Comparison of ENCODE assay signal across 2 cellular contexts in genomic region chr20:3896302-3896701, GRCh38.
TF ChIP-seq lines count a peak whose summit lies in the region.

No MANE protein-coding gene starts in this region.

TF ChIP-seq in SK-N-SH, 30 proteins besides CTCF, POLR2A, EP300 and RAD21 (continued from another document):
- TF ChIP-seq, protein P1, sequence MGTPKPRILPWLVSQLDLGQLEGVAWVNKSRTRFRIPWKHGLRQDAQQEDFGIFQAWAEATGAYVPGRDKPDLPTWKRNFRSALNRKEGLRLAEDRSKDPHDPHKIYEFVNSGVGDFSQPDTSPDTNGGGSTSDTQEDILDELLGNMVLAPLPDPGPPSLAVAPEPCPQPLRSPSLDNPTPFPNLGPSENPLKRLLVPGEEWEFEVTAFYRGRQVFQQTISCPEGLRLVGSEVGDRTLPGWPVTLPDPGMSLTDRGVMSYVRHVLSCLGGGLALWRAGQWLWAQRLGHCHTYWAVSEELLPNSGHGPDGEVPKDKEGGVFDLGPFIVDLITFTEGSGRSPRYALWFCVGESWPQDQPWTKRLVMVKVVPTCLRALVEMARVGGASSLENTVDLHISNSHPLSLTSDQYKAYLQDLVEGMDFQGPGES (IDR thresholded peaks at IDR 0.05; ENCODE audit: low read depth, low read length), result no peak
- TF ChIP-seq JUND (IDR thresholded peaks at IDR 0.05) (no peak), CHD2 (IDR thresholded peaks at IDR 0.05; ENCODE audit: low read length, partially characterized antibody) (no peak), GATA2 (CRISPR knock-in tag; IDR thresholded peaks at IDR 0.05) (no peak), FOXM1 (IDR thresholded peaks at IDR 0.05; ENCODE audit: low read depth) (no peak), PBX3 (IDR thresholded peaks at IDR 0.05) (no peak), EZH2phosphoT487 (IDR thresholded peaks at IDR 0.05; ENCODE audit: borderline replicate concordance, low read depth) (no peak), RFX5 (IDR thresholded peaks at IDR 0.05; ENCODE audit: low read length) (no peak), MEF2A (IDR thresholded peaks at IDR 0.05; ENCODE audit: borderline replicate concordance, low read depth) (no peak), MXI1 (IDR thresholded peaks at IDR 0.05; ENCODE audit: low read depth, low read length) (no peak), SIN3A (IDR thresholded peaks at IDR 0.05; ENCODE audit: borderline replicate concordance, low read depth, low read length) (no peak)
- TF ChIP-seq, protein P2, sequence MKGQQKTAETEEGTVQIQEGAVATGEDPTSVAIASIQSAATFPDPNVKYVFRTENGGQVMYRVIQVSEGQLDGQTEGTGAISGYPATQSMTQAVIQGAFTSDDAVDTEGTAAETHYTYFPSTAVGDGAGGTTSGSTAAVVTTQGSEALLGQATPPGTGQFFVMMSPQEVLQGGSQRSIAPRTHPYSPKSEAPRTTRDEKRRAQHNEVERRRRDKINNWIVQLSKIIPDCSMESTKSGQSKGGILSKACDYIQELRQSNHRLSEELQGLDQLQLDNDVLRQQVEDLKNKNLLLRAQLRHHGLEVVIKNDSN (IDR thresholded peaks at IDR 0.05; ENCODE audit: borderline replicate concordance, low read depth), result no peak

TF ChIP-seq in SK-N-SH treated with all-trans-retinoic acid at 6 μM for 48 hours, 23 proteins besides CTCF, POLR2A, EP300 and RAD21 (continued from another document):
- TF ChIP-seq CSRNP3 (CRISPR knock-in tag; IDR thresholded peaks at IDR 0.05) (no peak), CSDC2 (CRISPR knock-in tag; IDR thresholded peaks at IDR 0.05) (no peak), ARNTL (CRISPR knock-in tag; IDR thresholded peaks at IDR 0.05; ENCODE audit: borderline replicate concordance, low read depth) (no peak), GLIS3 (CRISPR knock-in tag; IDR thresholded peaks at IDR 0.05) (no peak), SNAI2 (CRISPR knock-in tag; IDR thresholded peaks at IDR 0.05) (no peak), RARB (CRISPR knock-in tag; IDR thresholded peaks at IDR 0.05) (no peak), ESRRG (CRISPR knock-in tag; IDR thresholded peaks at IDR 0.05) (no peak), ZFP30 (CRISPR knock-in tag; IDR thresholded peaks at IDR 0.05) (no peak), ZNF565 (CRISPR knock-in tag; conservative IDR thresholded peaks at IDR 0.05; ENCODE audit: low read depth) (no peak), ZFP3 (CRISPR knock-in tag; IDR thresholded peaks at IDR 0.05) (no peak), PPARA (CRISPR knock-in tag; IDR thresholded peaks at IDR 0.05; ENCODE audit: borderline replicate concordance) (no peak), ZNF70 (CRISPR knock-in tag; IDR thresholded peaks at IDR 0.05) (no peak), OSR1 (CRISPR knock-in tag; IDR thresholded peaks at IDR 0.05) (no peak), ZC3H10 (CRISPR knock-in tag; IDR thresholded peaks at IDR 0.05) (no peak), TSHZ2 (CRISPR knock-in tag; IDR thresholded peaks at IDR 0.05) (no peak), TOX (CRISPR knock-in tag; IDR thresholded peaks at IDR 0.05; ENCODE audit: borderline replicate concordance) (no peak)
- TF ChIP-seq, protein P3, sequence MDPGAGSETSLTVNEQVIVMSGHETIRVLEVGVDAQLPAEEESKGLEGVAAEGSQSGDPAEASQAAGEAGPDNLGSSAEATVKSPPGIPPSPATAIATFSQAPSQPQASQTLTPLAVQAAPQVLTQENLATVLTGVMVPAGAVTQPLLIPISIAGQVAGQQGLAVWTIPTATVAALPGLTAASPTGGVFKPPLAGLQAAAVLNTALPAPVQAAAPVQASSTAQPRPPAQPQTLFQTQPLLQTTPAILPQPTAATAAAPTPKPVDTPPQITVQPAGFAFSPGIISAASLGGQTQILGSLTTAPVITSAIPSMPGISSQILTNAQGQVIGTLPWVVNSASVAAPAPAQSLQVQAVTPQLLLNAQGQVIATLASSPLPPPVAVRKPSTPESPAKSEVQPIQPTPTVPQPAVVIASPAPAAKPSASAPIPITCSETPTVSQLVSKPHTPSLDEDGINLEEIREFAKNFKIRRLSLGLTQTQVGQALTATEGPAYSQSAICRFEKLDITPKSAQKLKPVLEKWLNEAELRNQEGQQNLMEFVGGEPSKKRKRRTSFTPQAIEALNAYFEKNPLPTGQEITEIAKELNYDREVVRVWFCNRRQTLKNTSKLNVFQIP (CRISPR knock-in tag; IDR thresholded peaks at IDR 0.05; ENCODE audit: borderline replicate concordance, low read depth), result no peak
